1 cellular context compared by ENCODE assay signal in the genomic region with DNA sequence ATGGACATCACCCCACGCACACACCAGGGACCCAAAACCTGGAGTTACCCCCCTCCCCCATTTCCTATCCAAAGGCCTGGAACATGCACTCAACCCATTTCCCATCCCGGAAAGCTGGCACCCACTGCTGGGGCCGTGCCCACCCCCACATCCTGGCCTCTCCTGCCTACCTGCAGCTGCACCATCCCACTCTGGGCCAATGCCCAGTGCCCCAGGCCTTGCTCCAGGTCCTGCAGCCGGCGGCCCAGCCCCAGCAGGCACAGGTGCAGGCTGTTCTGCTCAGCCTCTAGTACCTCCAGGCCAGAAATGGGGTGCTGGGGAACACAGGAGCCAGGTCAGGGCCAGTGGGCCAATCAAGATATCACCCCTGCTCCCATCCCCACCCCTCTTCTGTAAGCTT.
TF ChIP-seq lines count a peak whose summit lies in the region.

No MANE protein-coding gene starts in this region.

TF ChIP-seq in GM23338, 12 proteins besides CTCF, POLR2A, EP300 and RAD21 (continued from another document):
- TF ChIP-seq, protein P1, sequence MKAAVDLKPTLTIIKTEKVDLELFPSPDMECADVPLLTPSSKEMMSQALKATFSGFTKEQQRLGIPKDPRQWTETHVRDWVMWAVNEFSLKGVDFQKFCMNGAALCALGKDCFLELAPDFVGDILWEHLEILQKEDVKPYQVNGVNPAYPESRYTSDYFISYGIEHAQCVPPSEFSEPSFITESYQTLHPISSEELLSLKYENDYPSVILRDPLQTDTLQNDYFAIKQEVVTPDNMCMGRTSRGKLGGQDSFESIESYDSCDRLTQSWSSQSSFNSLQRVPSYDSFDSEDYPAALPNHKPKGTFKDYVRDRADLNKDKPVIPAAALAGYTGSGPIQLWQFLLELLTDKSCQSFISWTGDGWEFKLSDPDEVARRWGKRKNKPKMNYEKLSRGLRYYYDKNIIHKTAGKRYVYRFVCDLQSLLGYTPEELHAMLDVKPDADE (IDR thresholded peaks at IDR 0.05) = no peak
- TF ChIP-seq, protein P2, sequence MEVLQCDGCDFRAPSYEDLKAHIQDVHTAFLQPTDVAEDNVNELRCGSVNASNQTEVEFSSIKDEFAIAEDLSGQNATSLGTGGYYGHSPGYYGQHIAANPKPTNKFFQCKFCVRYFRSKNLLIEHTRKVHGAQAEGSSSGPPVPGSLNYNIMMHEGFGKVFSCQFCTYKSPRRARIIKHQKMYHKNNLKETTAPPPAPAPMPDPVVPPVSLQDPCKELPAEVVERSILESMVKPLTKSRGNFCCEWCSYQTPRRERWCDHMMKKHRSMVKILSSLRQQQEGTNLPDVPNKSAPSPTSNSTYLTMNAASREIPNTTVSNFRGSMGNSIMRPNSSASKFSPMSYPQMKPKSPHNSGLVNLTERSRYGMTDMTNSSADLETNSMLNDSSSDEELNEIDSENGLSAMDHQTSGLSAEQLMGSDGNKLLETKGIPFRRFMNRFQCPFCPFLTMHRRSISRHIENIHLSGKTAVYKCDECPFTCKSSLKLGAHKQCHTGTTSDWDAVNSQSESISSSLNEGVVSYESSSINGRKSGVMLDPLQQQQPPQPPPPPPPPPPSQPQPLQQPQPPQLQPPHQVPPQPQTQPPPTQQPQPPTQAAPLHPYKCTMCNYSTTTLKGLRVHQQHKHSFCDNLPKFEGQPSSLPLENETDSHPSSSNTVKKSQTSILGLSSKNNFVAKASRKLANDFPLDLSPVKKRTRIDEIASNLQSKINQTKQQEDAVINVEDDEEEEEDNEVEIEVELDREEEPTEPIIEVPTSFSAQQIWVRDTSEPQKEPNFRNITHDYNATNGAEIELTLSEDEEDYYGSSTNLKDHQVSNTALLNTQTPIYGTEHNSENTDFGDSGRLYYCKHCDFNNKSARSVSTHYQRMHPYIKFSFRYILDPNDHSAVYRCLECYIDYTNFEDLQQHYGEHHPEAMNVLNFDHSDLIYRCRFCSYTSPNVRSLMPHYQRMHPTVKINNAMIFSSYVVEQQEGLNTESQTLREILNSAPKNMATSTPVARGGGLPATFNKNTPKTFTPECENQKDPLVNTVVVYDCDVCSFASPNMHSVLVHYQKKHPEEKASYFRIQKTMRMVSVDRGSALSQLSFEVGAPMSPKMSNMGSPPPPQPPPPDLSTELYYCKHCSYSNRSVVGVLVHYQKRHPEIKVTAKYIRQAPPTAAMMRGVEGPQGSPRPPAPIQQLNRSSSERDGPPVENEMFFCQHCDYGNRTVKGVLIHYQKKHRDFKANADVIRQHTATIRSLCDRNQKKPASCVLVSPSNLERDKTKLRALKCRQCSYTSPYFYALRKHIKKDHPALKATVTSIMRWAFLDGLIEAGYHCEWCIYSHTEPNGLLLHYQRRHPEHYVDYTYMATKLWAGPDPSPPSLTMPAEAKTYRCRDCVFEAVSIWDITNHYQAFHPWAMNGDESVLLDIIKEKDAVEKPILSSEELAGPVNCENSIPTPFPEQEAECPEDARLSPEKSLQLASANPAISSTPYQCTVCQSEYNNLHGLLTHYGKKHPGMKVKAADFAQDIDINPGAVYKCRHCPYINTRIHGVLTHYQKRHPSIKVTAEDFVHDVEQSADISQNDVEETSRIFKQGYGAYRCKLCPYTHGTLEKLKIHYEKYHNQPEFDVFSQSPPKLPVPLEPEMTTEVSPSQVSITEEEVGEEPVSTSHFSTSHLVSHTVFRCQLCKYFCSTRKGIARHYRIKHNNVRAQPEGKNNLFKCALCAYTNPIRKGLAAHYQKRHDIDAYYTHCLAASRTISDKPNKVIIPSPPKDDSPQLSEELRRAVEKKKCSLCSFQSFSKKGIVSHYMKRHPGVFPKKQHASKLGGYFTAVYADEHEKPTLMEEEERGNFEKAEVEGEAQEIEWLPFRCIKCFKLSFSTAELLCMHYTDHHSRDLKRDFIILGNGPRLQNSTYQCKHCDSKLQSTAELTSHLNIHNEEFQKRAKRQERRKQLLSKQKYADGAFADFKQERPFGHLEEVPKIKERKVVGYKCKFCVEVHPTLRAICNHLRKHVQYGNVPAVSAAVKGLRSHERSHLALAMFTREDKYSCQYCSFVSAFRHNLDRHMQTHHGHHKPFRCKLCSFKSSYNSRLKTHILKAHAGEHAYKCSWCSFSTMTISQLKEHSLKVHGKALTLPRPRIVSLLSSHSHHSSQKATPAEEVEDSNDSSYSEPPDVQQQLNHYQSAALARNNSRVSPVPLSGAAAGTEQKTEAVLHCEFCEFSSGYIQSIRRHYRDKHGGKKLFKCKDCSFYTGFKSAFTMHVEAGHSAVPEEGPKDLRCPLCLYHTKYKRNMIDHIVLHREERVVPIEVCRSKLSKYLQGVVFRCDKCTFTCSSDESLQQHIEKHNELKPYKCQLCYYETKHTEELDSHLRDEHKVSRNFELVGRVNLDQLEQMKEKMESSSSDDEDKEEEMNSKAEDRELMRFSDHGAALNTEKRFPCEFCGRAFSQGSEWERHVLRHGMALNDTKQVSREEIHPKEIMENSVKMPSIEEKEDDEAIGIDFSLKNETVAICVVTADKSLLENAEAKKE (CRISPR knock-in tag; IDR thresholded peaks at IDR 0.05) = no peak
